ENCODE assay signal across 18 cellular contexts in genomic region chr18:58527116-58528010, GRCh38.
DNase-seq lines count a peak whose midpoint lies in the region; ATAC-seq and TF ChIP-seq lines count a peak whose summit lies in the region.
"Had no signal": no experiment of that assay in that cellular context is flagged by ENCODE, and none has a peak within 500 bp of the region (broad histone marks: within the 10 kb centered on the region; RNA-seq: fewer than 3 reads in every experiment).

No MANE protein-coding gene starts in this region.

- H3K9me3 ChIP-seq in upper lobe of left lung = no peaks in the 10 kb centered on the region
- H3K9me3 ChIP-seq: spleen had no signal

- TF ChIP-seq CTCF in cardiac fibroblast (IDR thresholded peaks at IDR 0.05; ENCODE audit: low read depth, low read length) = no peak
- TF ChIP-seq CTCF in upper lobe of left lung (IDR thresholded peaks at IDR 0.05) = no peak

- DNase-seq in DMS153 (lab: John Stamatoyannopoulos, UW) (peak; percentile 59), DMS153 treated with DMSO at 0.1 percent for 48 hours (lab: John Stamatoyannopoulos, UW; ENCODE audit: unreplicated experiment) (no peak), NCI-H1417 (lab: John Stamatoyannopoulos, UW) (peak in 2 of 3 experiments; percentile 57 to 93), cardiac fibroblast (ENCODE audit: low read depth in 2 of 2) (peak; percentile 12 to 54), renal cortical epithelial cell (ENCODE audit: low read depth) (peak; percentile 88), upper lobe of left lung (no peak)
- DNase-seq: 8988T; activated CD8-positive, alpha-beta T cell treated with anti-CD3 and anti-CD28 coated beads, Interleukin-2, amount 10 ng/mL, durations not matched to agents 7 days and 5 days; activated gamma-delta T cell treated with Interleukin-2 at 50 U/mL for 16 hours; DMS 273 treated with DMSO at 0.1 percent for 48 hours; erythroblast; MM.1S; NCI-H510A treated with DMSO at 0.1 percent for 48 hours; SHP77; spleen; T1000 had no signal

- H3K27me3 ChIP-seq in upper lobe of left lung = no peaks in the 10 kb centered on the region

- no peak for TF ChIP-seq EP300 in upper lobe of left lung (IDR thresholded peaks at IDR 0.05)

- no peaks in the 10 kb centered on the region for H3K36me3 ChIP-seq in upper lobe of left lung
- H3K36me3 ChIP-seq: spleen had no signal

- WGBS in upper lobe of left lung, 2 donors = 71% methylated on average over 6 of the region's 6 CpGs

- H3K4me3 ChIP-seq in cardiac fibroblast (replicated peaks in 1 of 2; ENCODE audit: low read depth in 2 of 2, low read length in 2 of 2) = no peak overlapping the region
- H3K4me3 ChIP-seq in upper lobe of left lung = no peak overlapping the region
- H3K4me3 ChIP-seq: spleen had no signal

- ATAC-seq in GM18505 (IDR thresholded peaks at IDR 0.05; ENCODE audit: unreplicated experiment) (no peak), upper lobe of left lung (ENCODE audit: low FRiP score in 2 of 2) (no peak), HG03039 (IDR thresholded peaks at IDR 0.05; ENCODE audit: unreplicated experiment) (no peak)
- ATAC-seq: activated CD8-positive, alpha-beta T cell treated with anti-CD3 and anti-CD28 coated beads, Interleukin-2, amount 10 ng/mL, durations not matched to agents 7 days and 5 days had no signal

- H3K27ac ChIP-seq in upper lobe of left lung = no peak overlapping the region
- H3K27ac ChIP-seq: spleen had no signal

- no peaks in the 10 kb centered on the region for H3K4me1 ChIP-seq in upper lobe of left lung

- no peak for TF ChIP-seq POLR2A in GM18505 (IDR thresholded peaks at IDR 0.05; ENCODE audit: borderline replicate concordance, extremely low read depth, insufficient read depth, insufficient read length)
- no peak for TF ChIP-seq POLR2A in upper lobe of left lung (IDR thresholded peaks at IDR 0.05)

Comparison
In these comparisons a context has a peak if more than half of its experiments do, and no peak if none do; other contexts are left out.
1. DNase-seq: peak in DMS153 (single experiment), NCI-H1417 (2 of 3), cardiac fibroblast (2 of 2) and renal cortical epithelial cell (single experiment); none in DMS153 treated with DMSO at 0.1 percent for 48 hours (single experiment) and upper lobe of left lung (0 of 2).